In the genomic region with DNA sequence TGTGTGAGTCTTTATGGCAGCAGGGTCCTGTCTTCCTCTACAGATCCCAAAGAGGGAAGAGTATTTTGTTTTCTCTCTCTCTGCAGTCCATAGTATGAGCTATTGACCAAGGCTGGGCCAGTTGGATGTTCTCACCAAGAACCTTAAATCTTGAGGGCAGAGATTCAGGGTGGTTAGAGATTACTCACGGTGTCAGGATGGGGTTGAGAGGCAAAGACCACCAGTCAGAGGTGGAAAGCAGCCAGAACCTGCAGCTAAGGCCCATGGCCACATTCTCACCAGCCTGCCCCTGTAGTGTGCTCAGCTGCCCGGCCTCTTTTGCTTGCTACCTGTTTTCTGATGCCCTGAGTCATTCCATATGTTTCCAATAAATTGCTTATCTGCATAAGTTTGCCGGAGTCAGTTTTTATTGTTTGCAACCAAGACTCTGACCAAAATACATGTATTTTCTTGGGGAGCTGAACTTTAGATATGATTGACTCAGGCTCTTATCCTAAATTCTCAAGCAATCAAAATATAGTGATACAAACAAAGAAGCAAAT, we compare ENCODE assay signal across 20 cellular contexts.
A peak's percentile ranks its signal among the peaks of the same experiment; 100 is the strongest.
DNase-seq lines count a peak whose midpoint lies in the region; ATAC-seq and TF ChIP-seq lines count a peak whose summit lies in the region.
"Had no signal": no experiment of that assay in that cellular context is flagged by ENCODE, and none has a peak within 500 bp of the region (broad histone marks: within the 10 kb centered on the region; RNA-seq: fewer than 3 reads in every experiment).

No MANE protein-coding gene starts in this region.

- H3K4me3 Mint-ChIP-seq in activated naive CD4-positive, alpha-beta T cell treated with anti-CD3 and anti-CD28 coated beads, Interleukin-2, amount 50 U/mL, for 24 hours, result no peak overlapping the region
- H3K4me3 Mint-ChIP-seq in dendritic cell treated with granulocyte-macrophage colony-stimulating factor and Interleukin-4, amounts not matched to agents 40 ng/mL and 50 ng/mL, for 4 days, result no peak overlapping the region
- no peak overlapping the region for H3K4me3 Mint-ChIP-seq in stimulated activated naive B cell treated with anti-CD40 and anti-IgM and Interleukin-4, amounts not matched to agents 10 μg/mL and 1 μg/mL and 100 μg/mL, for 72 hours
- H3K4me3 Mint-ChIP-seq in nephron progenitor cell, result no peak overlapping the region
- H3K4me3 Mint-ChIP-seq: activated naive CD8-positive, alpha-beta T cell; activated T-helper 17 cell treated with anti-CD3 and anti-CD28 coated beads, Interleukin-2, amount 50 U/mL, for 72 hours had no signal

- no peak for ATAC-seq in activated naive CD4-positive, alpha-beta T cell treated with anti-CD3 and anti-CD28 coated beads, Interleukin-2, amount 50 U/mL, for 72 hours
- peak; percentile 57 for ATAC-seq in SK-N-SH treated with all-trans-retinoic acid at 6 μM for 48 hours
- ATAC-seq in stimulated activated naive B cell treated with anti-CD40 and anti-IgM and Interleukin-4, amounts not matched to agents 10 μg/mL and 1 μg/mL and 100 μg/mL, for 72 hours (replicated peaks), result no peak
- ATAC-seq: heart right ventricle, left cardiac atrium, Right ventricle myocardium inferior had no signal

- TF ChIP-seq CTCF in nephron progenitor cell (IDR thresholded peaks at IDR 0.05), result no peak

- H3K27ac Mint-ChIP-seq in activated naive CD4-positive, alpha-beta T cell treated with anti-CD3 and anti-CD28 coated beads, Interleukin-2, amount 50 U/mL, for 24 hours, result peak overlapping the region; percentile 24
- no peak overlapping the region for H3K27ac Mint-ChIP-seq in activated naive CD4-positive, alpha-beta T cell treated with anti-CD3 and anti-CD28 coated beads, Interleukin-2, amount 50 U/mL, for 72 hours
- peak overlapping the region; percentile 43 for H3K27ac Mint-ChIP-seq in dendritic cell treated with granulocyte-macrophage colony-stimulating factor and Interleukin-4, amounts not matched to agents 40 ng/mL and 50 ng/mL, for 4 days
- peak overlapping the region; percentile 39 for H3K27ac Mint-ChIP-seq in stimulated activated naive B cell treated with anti-CD40 and anti-IgM and Interleukin-4, amounts not matched to agents 10 μg/mL and 1 μg/mL and 100 μg/mL, for 72 hours
- H3K27ac Mint-ChIP-seq in nephron progenitor cell, result no peak overlapping the region
- H3K27ac Mint-ChIP-seq: activated naive CD8-positive, alpha-beta T cell; activated T-helper 17 cell treated with anti-CD3 and anti-CD28 coated beads, Interleukin-2, amount 50 U/mL, for 72 hours had no signal

- intact Hi-C loops in dendritic cell treated with granulocyte-macrophage colony-stimulating factor and Interleukin-4, amounts not matched to agents 40 ng/mL and 50 ng/mL, for 4 days (cut with micrococcal nuclease), result no loop called here

- H3K4me1 Mint-ChIP-seq in activated naive CD4-positive, alpha-beta T cell treated with anti-CD3 and anti-CD28 coated beads, Interleukin-2, amount 50 U/mL, for 24 hours, result peaks cover 37% of the 10 kb centered on the region
- H3K4me1 Mint-ChIP-seq in dendritic cell treated with granulocyte-macrophage colony-stimulating factor and Interleukin-4, amounts not matched to agents 40 ng/mL and 50 ng/mL, for 4 days (ENCODE audit: low read depth), result peaks cover 70% of the 10 kb centered on the region
- peaks cover 67 to 93% of the 10 kb centered on the region in 2 donors for H3K4me1 Mint-ChIP-seq in stimulated activated naive B cell treated with anti-CD40 and anti-IgM and Interleukin-4, amounts not matched to agents 10 μg/mL and 1 μg/mL and 100 μg/mL, for 72 hours
- H3K4me1 Mint-ChIP-seq in nephron progenitor cell, result peaks cover 5% of the 10 kb centered on the region

- no peaks in the 10 kb centered on the region for H3K36me3 Mint-ChIP-seq in activated naive CD4-positive, alpha-beta T cell treated with anti-CD3 and anti-CD28 coated beads, Interleukin-2, amount 50 U/mL, for 24 hours
- H3K36me3 Mint-ChIP-seq in activated naive CD4-positive, alpha-beta T cell treated with anti-CD3 and anti-CD28 coated beads, Interleukin-2, amount 50 U/mL, for 72 hours, result no peaks in the 10 kb centered on the region
- H3K36me3 Mint-ChIP-seq in dendritic cell treated with granulocyte-macrophage colony-stimulating factor and Interleukin-4, amounts not matched to agents 40 ng/mL and 50 ng/mL, for 4 days (ENCODE audit: low read depth), result no peaks in the 10 kb centered on the region
- no peaks in the 10 kb centered on the region for H3K36me3 Mint-ChIP-seq in stimulated activated naive B cell treated with anti-CD40 and anti-IgM and Interleukin-4, amounts not matched to agents 10 μg/mL and 1 μg/mL and 100 μg/mL, for 72 hours
- H3K36me3 Mint-ChIP-seq in nephron progenitor cell (ENCODE audit: low read depth), result no peaks in the 10 kb centered on the region
- H3K36me3 Mint-ChIP-seq: activated naive CD8-positive, alpha-beta T cell had no signal

- H3K27me3 Mint-ChIP-seq in activated naive CD4-positive, alpha-beta T cell treated with anti-CD3 and anti-CD28 coated beads, Interleukin-2, amount 50 U/mL, for 24 hours, result no peaks in the 10 kb centered on the region
- H3K27me3 Mint-ChIP-seq in dendritic cell treated with granulocyte-macrophage colony-stimulating factor and Interleukin-4, amounts not matched to agents 40 ng/mL and 50 ng/mL, for 4 days, result no peaks in the 10 kb centered on the region
- H3K27me3 Mint-ChIP-seq in stimulated activated naive B cell treated with anti-CD40 and anti-IgM and Interleukin-4, amounts not matched to agents 10 μg/mL and 1 μg/mL and 100 μg/mL, for 72 hours, result no peaks in the 10 kb centered on the region
- H3K27me3 Mint-ChIP-seq in nephron progenitor cell (ENCODE audit: low read depth, poor library complexity), result peaks cover 18% of the 10 kb centered on the region
- H3K27me3 Mint-ChIP-seq: activated naive CD8-positive, alpha-beta T cell; activated T-helper 17 cell treated with anti-CD3 and anti-CD28 coated beads, Interleukin-2, amount 50 U/mL, for 72 hours had no signal

- DNase-seq in activated naive CD4-positive, alpha-beta T cell treated with anti-CD3 and anti-CD28 coated beads, Interleukin-2, amount 50 U/mL, for 72 hours (ENCODE audit: low spot score in 2 of 2), result no peak
- DNase-seq in stimulated activated naive B cell treated with anti-CD40 and anti-IgM and Interleukin-4, amounts not matched to agents 10 μg/mL and 1 μg/mL and 100 μg/mL, for 72 hours, result no peak
- no peak for DNase-seq in foreskin melanocyte
- no peak for DNase-seq in nephron progenitor cell
- DNase-seq in NCI-H2107 (lab: John Stamatoyannopoulos, UW), result no peak
- DNase-seq: cerebellar nuclear complex, heart right ventricle, left cardiac atrium, mammary epithelial cell, NCI-H1048, NCI-H2029, NCI-H226, NCI-H748 treated with DMSO at 0.1 percent for 48 hours, nucleus accumbens had no signal

- no peaks in the 10 kb centered on the region for H3K9me3 Mint-ChIP-seq in activated naive CD4-positive, alpha-beta T cell treated with anti-CD3 and anti-CD28 coated beads, Interleukin-2, amount 50 U/mL, for 24 hours
- H3K9me3 Mint-ChIP-seq in activated naive CD4-positive, alpha-beta T cell treated with anti-CD3 and anti-CD28 coated beads, Interleukin-2, amount 50 U/mL, for 72 hours, result no peaks in the 10 kb centered on the region
- no peaks in the 10 kb centered on the region for H3K9me3 Mint-ChIP-seq in dendritic cell treated with granulocyte-macrophage colony-stimulating factor and Interleukin-4, amounts not matched to agents 40 ng/mL and 50 ng/mL, for 4 days
- H3K9me3 Mint-ChIP-seq in stimulated activated naive B cell treated with anti-CD40 and anti-IgM and Interleukin-4, amounts not matched to agents 10 μg/mL and 1 μg/mL and 100 μg/mL, for 72 hours, result no peaks in the 10 kb centered on the region
- H3K9me3 Mint-ChIP-seq in nephron progenitor cell, result no peaks in the 10 kb centered on the region

TF ChIP-seq in SK-N-SH treated with all-trans-retinoic acid at 6 μM for 48 hours, 23 proteins besides CTCF, POLR2A, EP300 and RAD21 (continues in another document):
- TF ChIP-seq ZNF565 (CRISPR knock-in tag; conservative IDR thresholded peaks at IDR 0.05; ENCODE audit: low read depth), result no peak
- TF ChIP-seq, protein P1, sequence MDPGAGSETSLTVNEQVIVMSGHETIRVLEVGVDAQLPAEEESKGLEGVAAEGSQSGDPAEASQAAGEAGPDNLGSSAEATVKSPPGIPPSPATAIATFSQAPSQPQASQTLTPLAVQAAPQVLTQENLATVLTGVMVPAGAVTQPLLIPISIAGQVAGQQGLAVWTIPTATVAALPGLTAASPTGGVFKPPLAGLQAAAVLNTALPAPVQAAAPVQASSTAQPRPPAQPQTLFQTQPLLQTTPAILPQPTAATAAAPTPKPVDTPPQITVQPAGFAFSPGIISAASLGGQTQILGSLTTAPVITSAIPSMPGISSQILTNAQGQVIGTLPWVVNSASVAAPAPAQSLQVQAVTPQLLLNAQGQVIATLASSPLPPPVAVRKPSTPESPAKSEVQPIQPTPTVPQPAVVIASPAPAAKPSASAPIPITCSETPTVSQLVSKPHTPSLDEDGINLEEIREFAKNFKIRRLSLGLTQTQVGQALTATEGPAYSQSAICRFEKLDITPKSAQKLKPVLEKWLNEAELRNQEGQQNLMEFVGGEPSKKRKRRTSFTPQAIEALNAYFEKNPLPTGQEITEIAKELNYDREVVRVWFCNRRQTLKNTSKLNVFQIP (CRISPR knock-in tag; IDR thresholded peaks at IDR 0.05; ENCODE audit: borderline replicate concordance, low read depth), result no peak
- no peak for TF ChIP-seq ZFP30 (CRISPR knock-in tag; IDR thresholded peaks at IDR 0.05)
- TF ChIP-seq ESRRG (CRISPR knock-in tag; IDR thresholded peaks at IDR 0.05), result no peak
- no peak for TF ChIP-seq ARNTL (CRISPR knock-in tag; IDR thresholded peaks at IDR 0.05; ENCODE audit: borderline replicate concordance, low read depth)
- TF ChIP-seq TOX (CRISPR knock-in tag; IDR thresholded peaks at IDR 0.05; ENCODE audit: borderline replicate concordance), result no peak
- no peak for TF ChIP-seq PPARA (CRISPR knock-in tag; IDR thresholded peaks at IDR 0.05; ENCODE audit: borderline replicate concordance)
- TF ChIP-seq TCF4 (CRISPR knock-in tag; IDR thresholded peaks at IDR 0.05; ENCODE audit: borderline replicate concordance), result no peak
- TF ChIP-seq SNAI2 (CRISPR knock-in tag; IDR thresholded peaks at IDR 0.05), result no peak
- no peak for TF ChIP-seq ZFP3 (CRISPR knock-in tag; IDR thresholded peaks at IDR 0.05)
- no peak for TF ChIP-seq ZC3H10 (CRISPR knock-in tag; IDR thresholded peaks at IDR 0.05)

Comparison
In these comparisons a context has a peak if more than half of its experiments do, and no peak if none do; other contexts are left out.
1. H3K27ac Mint-ChIP-seq: peak in activated naive CD4-positive, alpha-beta T cell treated with anti-CD3 and anti-CD28 coated beads, Interleukin-2, amount 50 U/mL, for 24 hours (single experiment), dendritic cell treated with granulocyte-macrophage colony-stimulating factor and Interleukin-4, amounts not matched to agents 40 ng/mL and 50 ng/mL, for 4 days (single experiment) and stimulated activated naive B cell treated with anti-CD40 and anti-IgM and Interleukin-4, amounts not matched to agents 10 μg/mL and 1 μg/mL and 100 μg/mL, for 72 hours (single experiment); none in activated naive CD4-positive, alpha-beta T cell treated with anti-CD3 and anti-CD28 coated beads, Interleukin-2, amount 50 U/mL, for 72 hours (0 of 2) and nephron progenitor cell (single experiment).